ENCODE assay signal across 2 cellular contexts in genomic region chr6:127547909-127548649, GRCh38.
TF ChIP-seq lines count a peak whose summit lies in the region.

No MANE protein-coding gene starts in this region.

TF ChIP-seq in Ishikawa, 13 proteins besides CTCF, POLR2A, EP300 and RAD21 (continued from another document):
- TF ChIP-seq, protein P1, sequence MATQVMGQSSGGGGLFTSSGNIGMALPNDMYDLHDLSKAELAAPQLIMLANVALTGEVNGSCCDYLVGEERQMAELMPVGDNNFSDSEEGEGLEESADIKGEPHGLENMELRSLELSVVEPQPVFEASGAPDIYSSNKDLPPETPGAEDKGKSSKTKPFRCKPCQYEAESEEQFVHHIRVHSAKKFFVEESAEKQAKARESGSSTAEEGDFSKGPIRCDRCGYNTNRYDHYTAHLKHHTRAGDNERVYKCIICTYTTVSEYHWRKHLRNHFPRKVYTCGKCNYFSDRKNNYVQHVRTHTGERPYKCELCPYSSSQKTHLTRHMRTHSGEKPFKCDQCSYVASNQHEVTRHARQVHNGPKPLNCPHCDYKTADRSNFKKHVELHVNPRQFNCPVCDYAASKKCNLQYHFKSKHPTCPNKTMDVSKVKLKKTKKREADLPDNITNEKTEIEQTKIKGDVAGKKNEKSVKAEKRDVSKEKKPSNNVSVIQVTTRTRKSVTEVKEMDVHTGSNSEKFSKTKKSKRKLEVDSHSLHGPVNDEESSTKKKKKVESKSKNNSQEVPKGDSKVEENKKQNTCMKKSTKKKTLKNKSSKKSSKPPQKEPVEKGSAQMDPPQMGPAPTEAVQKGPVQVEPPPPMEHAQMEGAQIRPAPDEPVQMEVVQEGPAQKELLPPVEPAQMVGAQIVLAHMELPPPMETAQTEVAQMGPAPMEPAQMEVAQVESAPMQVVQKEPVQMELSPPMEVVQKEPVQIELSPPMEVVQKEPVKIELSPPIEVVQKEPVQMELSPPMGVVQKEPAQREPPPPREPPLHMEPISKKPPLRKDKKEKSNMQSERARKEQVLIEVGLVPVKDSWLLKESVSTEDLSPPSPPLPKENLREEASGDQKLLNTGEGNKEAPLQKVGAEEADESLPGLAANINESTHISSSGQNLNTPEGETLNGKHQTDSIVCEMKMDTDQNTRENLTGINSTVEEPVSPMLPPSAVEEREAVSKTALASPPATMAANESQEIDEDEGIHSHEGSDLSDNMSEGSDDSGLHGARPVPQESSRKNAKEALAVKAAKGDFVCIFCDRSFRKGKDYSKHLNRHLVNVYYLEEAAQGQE (IDR thresholded peaks at IDR 0.05; ENCODE audit: low read depth) = no peak
- TF ChIP-seq NFIC (IDR thresholded peaks at IDR 0.05) (no peak), TCF12 (IDR thresholded peaks at IDR 0.05; ENCODE audit: low read depth) (no peak), TAF1 (IDR thresholded peaks at IDR 0.05; ENCODE audit: low read depth) (no peak), EGR1 (IDR thresholded peaks at IDR 0.05) (no peak), YY1 (IDR thresholded peaks at IDR 0.05; ENCODE audit: low read depth) (no peak), CEBPB (IDR thresholded peaks at IDR 0.05) (no peak), USF1 (IDR thresholded peaks at IDR 0.05) (no peak)

TF ChIP-seq in liver, 16 proteins besides CTCF, POLR2A, EP300 and RAD21 (continued from another document):
- TF ChIP-seq ZBTB33 (IDR thresholded peaks at IDR 0.05) (no peak), NR2F2 (IDR thresholded peaks at IDR 0.05) (no peak), HNF4G (IDR thresholded peaks at IDR 0.05) (no peak), YY1 (IDR thresholded peaks at IDR 0.05) (no peak), RXRA (IDR thresholded peaks at IDR 0.05) (no peak), MAX (IDR thresholded peaks at IDR 0.05) (no peak)
TF ChIP-seq in liver: peak in this region for 0.
